ENCODE assay signal across 15 cellular contexts in the genomic region with DNA sequence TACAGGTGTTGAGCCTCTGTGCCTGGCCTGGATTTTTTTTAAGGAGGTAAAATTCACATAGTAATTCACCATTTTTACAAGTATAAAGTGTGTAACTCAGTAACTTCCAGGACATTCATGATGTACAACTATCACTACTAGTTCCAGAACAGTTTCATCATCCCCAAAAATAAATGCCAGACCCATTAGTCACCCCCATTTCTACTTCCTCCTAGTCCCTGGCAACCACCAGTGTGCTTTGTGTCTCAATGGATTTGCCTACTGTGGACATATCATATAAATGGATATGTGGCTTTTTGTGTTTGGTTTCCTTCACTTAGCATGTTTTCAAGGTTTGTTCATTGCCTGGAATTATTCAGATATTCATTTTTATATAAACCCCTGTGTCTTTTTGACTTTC.
A peak's percentile ranks its signal among the peaks of the same experiment; 100 is the strongest.
DNase-seq lines count a peak whose midpoint lies in the region; ATAC-seq, FAIRE-seq and TF ChIP-seq lines count a peak whose summit lies in the region.
"Had no signal": no experiment of that assay in that cellular context is flagged by ENCODE, and none has a peak within 500 bp of the region (broad histone marks: within the 10 kb centered on the region; RNA-seq: fewer than 3 reads in every experiment).

No MANE protein-coding gene starts in this region.

- no peaks in the 10 kb centered on the region for H4K20me1 ChIP-seq in astrocyte (ENCODE audit: insufficient read depth, low read length)

- no peak for TF ChIP-seq EP300 in gastroesophageal sphincter (IDR thresholded peaks at IDR 0.05)

- H3K4me3 Mint-ChIP-seq in astrocyte (ENCODE audit: unreplicated experiment) (no peak overlapping the region), progenitor cell of endocrine pancreas (ENCODE audit: low read depth) (no peak overlapping the region)
- H3K4me3 Mint-ChIP-seq: CD4-positive, CD25-positive, alpha-beta regulatory T cell had no signal

- H3K27me3 ChIP-seq in astrocyte (ENCODE audit: insufficient read depth, low read length) (no peaks in the 10 kb centered on the region), gastroesophageal sphincter (no peaks in the 10 kb centered on the region)
- H3K27me3 ChIP-seq: stomach had no signal

- peak overlapping the region; percentile 34 for H2AFZ ChIP-seq in astrocyte (ENCODE audit: low read depth, low read length)

- H3K27ac ChIP-seq in astrocyte (ENCODE audit: low read depth, low read length) (peak overlapping the region; percentile 11), gastroesophageal sphincter (no peak overlapping the region)
- H3K27ac ChIP-seq: stomach had no signal

- H3K27me3 Mint-ChIP-seq in astrocyte (ENCODE audit: low read depth, unreplicated experiment) (peaks cover 2% of the 10 kb centered on the region), progenitor cell of endocrine pancreas (no peaks in the 10 kb centered on the region)

- in situ Hi-C loops in ACHN (cut with HindIII; ENCODE audit: low pct_ligation_motif_present, low pct_unique_long_range_greater_than_20kb, low sequenced_read_pairs) = no loop called here

- peaks cover 13% of the 10 kb centered on the region for H3K4me1 Mint-ChIP-seq in astrocyte (ENCODE audit: low read depth, unreplicated experiment)
- H3K4me1 Mint-ChIP-seq in progenitor cell of endocrine pancreas (ENCODE audit: low read depth) = no peaks in the 10 kb centered on the region
- H3K4me1 Mint-ChIP-seq: CD4-positive, CD25-positive, alpha-beta regulatory T cell had no signal

- H3K9me3 Mint-ChIP-seq in astrocyte (ENCODE audit: unreplicated experiment) = no peaks in the 10 kb centered on the region
- no peaks in the 10 kb centered on the region for H3K9me3 Mint-ChIP-seq in progenitor cell of endocrine pancreas (ENCODE audit: low read depth)

- ATAC-seq in gastroesophageal sphincter (peak; percentile 83), HG02759 (IDR thresholded peaks at IDR 0.05; ENCODE audit: unreplicated experiment) (no peak)

- H3K36me3 ChIP-seq in astrocyte (ENCODE audit: insufficient read depth, low read length) = no peaks in the 10 kb centered on the region
- no peaks in the 10 kb centered on the region for H3K36me3 ChIP-seq in gastroesophageal sphincter
- H3K36me3 ChIP-seq: stomach had no signal

- H3K36me3 Mint-ChIP-seq in astrocyte (ENCODE audit: low read depth, unreplicated experiment) = no peaks in the 10 kb centered on the region
- no peaks in the 10 kb centered on the region for H3K36me3 Mint-ChIP-seq in progenitor cell of endocrine pancreas (ENCODE audit: insufficient read depth)
- H3K36me3 Mint-ChIP-seq: CD4-positive, CD25-positive, alpha-beta regulatory T cell had no signal

- DNase-seq in ACHN (peak; percentile 27), HT1080 (ENCODE audit: low read depth) (peak; percentile 83), astrocyte (ENCODE audit: low read depth) (peak; percentile 83), superior temporal gyrus (ENCODE audit: extremely low spot score) (no peak), GM12891 (ENCODE audit: insufficient read length, low spot score) (no peak), progenitor cell of endocrine pancreas (ENCODE audit: low spot score, unreplicated experiment) (no peak)
- DNase-seq: activated T-cell treated with anti-CD3 and anti-CD28 coated beads, Interleukin-2, amount 50 U/mL, for 1 hour; CD4-positive, CD25-positive, alpha-beta regulatory T cell; central memory CD4-positive, alpha-beta T cell; NCI-H524; stimulated activated CD4-positive, alpha-beta T cell treated with anti-CD3 and anti-CD28 coated beads, Interleukin-15, amount 100 ng/mL, for 24 hours; stomach; T-helper 9 cell had no signal

- FAIRE-seq in astrocyte (lab: Jason Lieb, UNC) = no peak
- no peak for FAIRE-seq in GM12891 (lab: Jason Lieb, UNC)

- TF ChIP-seq CTCF in astrocyte (IDR thresholded peaks at IDR 0.05; ENCODE audit: insufficient read depth, low read depth, low read length) (no peak), gastroesophageal sphincter (IDR thresholded peaks at IDR 0.05) (no peak), progenitor cell of endocrine pancreas (IDR thresholded peaks at IDR 0.05; ENCODE audit: unreplicated experiment) (no peak)

- H3K79me2 ChIP-seq in astrocyte (ENCODE audit: insufficient read depth, low read length) = no peaks in the 10 kb centered on the region

- no peak for TF ChIP-seq POLR2A in gastroesophageal sphincter (IDR thresholded peaks at IDR 0.05)
- no peak for TF ChIP-seq POLR2A in GM12891 (IDR thresholded peaks at IDR 0.05; ENCODE audit: low read depth, low read length)

- peak overlapping the region; percentile 33 for H3K4me2 ChIP-seq in astrocyte (ENCODE audit: low read length)

- peak overlapping the region; percentile 64 for H3K27ac Mint-ChIP-seq in astrocyte (ENCODE audit: unreplicated experiment)
- no peak overlapping the region for H3K27ac Mint-ChIP-seq in progenitor cell of endocrine pancreas
- H3K27ac Mint-ChIP-seq: CD4-positive, CD25-positive, alpha-beta regulatory T cell had no signal

- no peak overlapping the region for H3K9ac ChIP-seq in astrocyte (ENCODE audit: low read length)

- no peak overlapping the region for H3K4me3 ChIP-seq in astrocyte (ENCODE audit: insufficient read depth, low read depth, low read length)
- no peak overlapping the region for H3K4me3 ChIP-seq in gastroesophageal sphincter
- H3K4me3 ChIP-seq: stomach had no signal

- H3K4me1 ChIP-seq in astrocyte (ENCODE audit: insufficient read depth, low read length) (peaks cover 5% of the 10 kb centered on the region), gastroesophageal sphincter (peaks cover 0 to 21% (median 3%) of the 10 kb centered on the region in 3 donors)

- H3K9me3 ChIP-seq in astrocyte (ENCODE audit: insufficient read depth, low read depth, low read length) (no peaks in the 10 kb centered on the region), gastroesophageal sphincter (no peaks in the 10 kb centered on the region)
- H3K9me3 ChIP-seq: stomach had no signal

TF ChIP-seq in GM12891, 5 proteins besides CTCF, POLR2A, EP300 and RAD21:
- TF ChIP-seq POU2F2 (IDR thresholded peaks at IDR 0.05; ENCODE audit: low read depth, low read length) (no peak), SPI1 (IDR thresholded peaks at IDR 0.05; ENCODE audit: low read depth, low read length) (no peak), POLR2AphosphoS5 (IDR thresholded peaks at IDR 0.05; ENCODE audit: low read depth, low read length) (no peak), TAF1 (IDR thresholded peaks at IDR 0.05; ENCODE audit: low read depth, low read length) (no peak), PAX5 (IDR thresholded peaks at IDR 0.05; ENCODE audit: insufficient read depth, low read length, severe bottlenecking) (no peak)

Comparison
In these comparisons a context has a peak if more than half of its experiments do, and no peak if none do; other contexts are left out.
1. DNase-seq: peak in ACHN (single experiment), HT1080 (single experiment) and astrocyte (single experiment); none in superior temporal gyrus (single experiment), GM12891 (single experiment) and progenitor cell of endocrine pancreas (single experiment).